1 cellular context compared by ENCODE assay signal in genomic region chr14:24079521-24080141, GRCh38.
TF ChIP-seq lines count a peak whose summit lies in the region.

No MANE protein-coding gene starts in this region.

TF ChIP-seq in K562, 482 proteins besides CTCF, POLR2A, EP300 and RAD21:
- peak; percentile 85 for TF ChIP-seq RFX1 (IDR thresholded peaks at IDR 0.05)
- no peak for TF ChIP-seq SMAD4 (CRISPR knock-in tag; conservative IDR thresholded peaks at IDR 0.05)
- peak; percentile 92 for TF ChIP-seq SPI1 (IDR thresholded peaks at IDR 0.05; ENCODE audit: borderline replicate concordance, low read depth, low read length)
TF ChIP-seq in K562: peak in this region for 2.
